ENCODE assay signal across 8 cellular contexts in the genomic region with DNA sequence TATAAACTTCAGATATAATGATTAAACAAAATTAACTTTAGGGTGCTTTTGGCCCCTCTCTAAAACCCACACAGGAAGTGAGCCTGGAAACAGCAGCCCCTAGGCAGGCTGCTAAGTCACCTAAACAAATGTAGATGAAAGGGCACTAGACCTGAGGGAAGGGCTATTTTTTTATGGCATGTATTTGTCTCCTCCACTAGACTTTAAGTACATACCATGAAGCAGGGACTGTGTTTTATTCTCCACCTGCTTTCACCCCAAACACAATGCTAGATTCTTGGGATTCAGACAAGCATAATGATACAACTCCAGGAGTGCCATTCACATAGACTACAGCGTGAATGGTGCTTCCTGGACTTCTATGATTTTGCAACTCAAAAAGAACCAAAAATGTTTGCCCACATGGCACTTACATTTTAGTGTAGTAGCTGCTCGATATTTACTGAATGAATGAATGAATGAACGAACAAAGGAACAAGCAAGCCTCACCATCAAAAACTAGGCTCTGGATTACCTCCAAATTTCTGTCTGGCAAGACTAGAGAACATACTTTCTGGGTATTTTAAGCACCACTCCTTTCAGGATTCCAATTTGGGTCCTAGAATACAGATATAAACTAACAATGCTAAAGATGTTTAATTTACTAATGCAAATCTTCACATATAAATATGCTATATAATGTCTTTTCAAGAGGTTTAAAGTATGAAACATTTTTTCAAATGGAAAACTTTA. TPM values are rescaled to one million over a fixed set of nuclear protein-coding genes. Genes with fewer than 3 reads are reported as not detected.
A peak's percentile ranks its signal among the peaks of the same experiment; 100 is the strongest.
DNase-seq lines count a peak whose midpoint lies in the region; ATAC-seq, FAIRE-seq and TF ChIP-seq lines count a peak whose summit lies in the region.

No MANE protein-coding gene starts in this region.

- no peak overlapping the region for H2BK120ac ChIP-seq in IMR-90 (ENCODE audit: low read depth, low read length)

- H4K8ac ChIP-seq in IMR-90 (ENCODE audit: low read depth in 2 of 2, low read length in 2 of 2): no peak overlapping the region

- H3K56ac ChIP-seq in IMR-90 (ENCODE audit: extremely low read depth, insufficient read depth, low read length): no peak overlapping the region

- peaks cover 28 to 57% of the 10 kb centered on the region in 2 experiments for H3K79me1 ChIP-seq in IMR-90 (ENCODE audit: low read depth in 1 of 2, low read length in 2 of 2)

- no peak overlapping the region for H3K14ac ChIP-seq in IMR-90 (replicated peaks; ENCODE audit: low read depth, low read length)

- H2AK5ac ChIP-seq in IMR-90 (ENCODE audit: low read depth, low read length): no peak overlapping the region

- H3K4me1 ChIP-seq in HepG2 (ENCODE audit: insufficient read depth, low read length) (peaks cover 48% of the 10 kb centered on the region), right lobe of liver (no peaks in the 10 kb centered on the region), IMR-90 (ENCODE audit: control insufficient read depth, insufficient read depth, low read length) (no peaks in the 10 kb centered on the region)

- POLR2A ChIA-PET in HepG2 (lab: Yijun Ruan, JAX): interaction anchor here (2.6 kb wide), 1 partner anchor 11 kb away, joined by 37 read pairs; a partner anchor contains a TSS
- POLR2A ChIA-PET in IMR-90 (lab: Charles Lee; ENCODE audit: unreplicated experiment): no interaction called here

- H3K36me3 ChIP-seq in HepG2 (replicated peaks in 1 of 2; ENCODE audit: control insufficient read depth in 1 of 2, insufficient read depth in 2 of 2, low read length in 2 of 2): no peaks in the 10 kb centered on the region
- no peaks in the 10 kb centered on the region for H3K36me3 ChIP-seq in right lobe of liver
- H3K36me3 ChIP-seq in IMR-90 (ENCODE audit: control insufficient read depth, insufficient read depth, low read length): no peaks in the 10 kb centered on the region; the same call in 1 of the 2 replicates

- H3K18ac ChIP-seq in IMR-90 (ENCODE audit: low read depth, low read length): no peak overlapping the region

- H2BK5ac ChIP-seq in IMR-90 (ENCODE audit: low read depth, low read length, poor library complexity, severe bottlenecking): no peak overlapping the region

- WGBS in HepG2 (ENCODE audit: low lambda C conversion rate): 74% methylated on average over 3 of the region's 3 CpGs
- 90% methylated on average over 3 of the region's 3 CpGs for WGBS in right lobe of liver (ENCODE audit: insufficient coverage, low coverage, low lambda C conversion rate, missing lambda C conversion rate)
- no CpG with 5 or more reads among the region's 3 CpGs for WGBS in IMR-90 (ENCODE audit: extremely low coverage in 2 of 2, insufficient read length in 1 of 2), 2 experiments

- BruUV-seq in HepG2 (replicated peaks; lab: Mats Ljungman, UMichigan): no TSS peak
- no TSS peak for BruUV-seq in IMR-90 (replicated peaks; lab: Mats Ljungman, UMichigan)

- no peak overlapping the region for H4K5ac ChIP-seq in IMR-90 (ENCODE audit: low read depth, low read length)

- H2AFZ ChIP-seq in HepG2 (ENCODE audit: low read length) (no peak overlapping the region), IMR-90 (replicated peaks; ENCODE audit: low read length, poor library complexity) (no peak overlapping the region)

- no peak overlapping the region for H2AK9ac ChIP-seq in IMR-90 (replicated peaks; ENCODE audit: low read depth, low read length, poor library complexity)

- H2BK15ac ChIP-seq in IMR-90 (ENCODE audit: low read depth, low read length): no peak overlapping the region

- dilution Hi-C loops in IMR-90 (cut with HindIII; ENCODE audit: low sequenced_read_pairs, unreplicated experiment): no loop called here

- H3K9ac ChIP-seq in HepG2 (ENCODE audit: insufficient read depth, low read depth, low read length): no peak overlapping the region
- H3K9ac ChIP-seq in IMR-90 (ENCODE audit: low read depth, low read length): no peak overlapping the region

- peak; percentile 75 for ATAC-seq in HepG2
- ATAC-seq in right lobe of liver: no peak
- ATAC-seq in IMR-90 (ENCODE audit: low read depth): no peak
- ATAC-seq in GM19023 (IDR thresholded peaks at IDR 0.05; ENCODE audit: unreplicated experiment): no peak
- ATAC-seq in HG03442 (IDR thresholded peaks at IDR 0.05; ENCODE audit: unreplicated experiment): no peak

- peak overlapping the region; percentile 13 for H3K4me2 ChIP-seq in HepG2 (ENCODE audit: low read depth, low read length)
- H3K4me2 ChIP-seq in IMR-90 (ENCODE audit: low read depth, low read length): no peak overlapping the region

- no peak overlapping the region for H3K4me3 ChIP-seq in HepG2 (replicated peaks in 1 of 3; ENCODE audit: insufficient read depth in 1 of 3, low read depth in 2 of 3, low read length in 3 of 3)
- H3K4me3 ChIP-seq in right lobe of liver: no peak overlapping the region
- H3K4me3 ChIP-seq in IMR-90 (ENCODE audit: insufficient read depth, low read depth, low read length): no peak overlapping the region

- peak overlapping the region; percentile 33; the same call in 1 of the 2 replicates for H3K23ac ChIP-seq in IMR-90 (ENCODE audit: low read depth, low read length)

- H4K20me1 ChIP-seq in HepG2 (ENCODE audit: insufficient read depth, low read length) (no peaks in the 10 kb centered on the region), IMR-90 (ENCODE audit: insufficient read depth, low read length) (peaks cover 32% of the 10 kb centered on the region)

- in situ Hi-C loops in HepG2 (cut with HindIII; ENCODE audit: extremely low pct_ligation_motif_present, low pct_unique_long_range_greater_than_20kb): no loop called here
- in situ Hi-C loops in IMR-90 (cut with MboI; ENCODE audit: low sequenced_read_pairs): no loop called here

- intact Hi-C loops in HepG2 (cut with micrococcal nuclease; ENCODE audit: unreplicated experiment) (no loop called here), right lobe of liver (cut with DNase I) (no loop called here), IMR-90 (cut with micrococcal nuclease) (no loop called here)

- H3K79me2 ChIP-seq in HepG2 (ENCODE audit: insufficient read depth, low read length): peaks cover 96% of the 10 kb centered on the region

- H3K27me3 ChIP-seq in HepG2 (ENCODE audit: control insufficient read depth in 1 of 2, insufficient read depth in 2 of 2, low read length in 2 of 2) (no peaks in the 10 kb centered on the region), right lobe of liver (no peaks in the 10 kb centered on the region), IMR-90 (ENCODE audit: control insufficient read depth, insufficient read depth, low read length) (no peaks in the 10 kb centered on the region)

- FAIRE-seq in HepG2 (lab: Jason Lieb, UNC): peak; percentile 66

- H2BK20ac ChIP-seq in IMR-90 (ENCODE audit: low read depth, low read length): no peak overlapping the region

- H3K27ac ChIP-seq in HepG2 (ENCODE audit: extremely low read length, insufficient read depth, low read length) (peak overlapping the region; percentile 50), right lobe of liver (no peak overlapping the region), IMR-90 (ENCODE audit: insufficient read depth, low read length) (no peak overlapping the region)

- no peak for TF ChIP-seq CTCF in HepG2 (CRISPR knock-in tag; IDR thresholded peaks at IDR 0.05)
- no peak for TF ChIP-seq CTCF in right lobe of liver (IDR thresholded peaks at IDR 0.05)
- no peak for TF ChIP-seq CTCF in IMR-90 (conservative IDR thresholded peaks at IDR 0.05; ENCODE audit: low read depth, low read length)

- H4K91ac ChIP-seq in IMR-90 (ENCODE audit: insufficient read depth, low read depth, low read length): no peak overlapping the region

- peak; percentile 73 for DNase-seq in HepG2 (ENCODE audit: low spot score)
- DNase-seq in right lobe of liver: no peak
- no peak for DNase-seq in IMR-90
- peak; percentile 16 for DNase-seq in astrocyte of the hippocampus (ENCODE audit: low read depth, low spot score)
- no peak for DNase-seq in stimulated activated CD4-positive, alpha-beta T cell treated with anti-CD3 and anti-CD28 coated beads, Interleukin-4, amount 100 ng/mL, for 1 hour
- DNase-seq in NCI-H524 (lab: John Stamatoyannopoulos, UW): no peak

- no peak for TF ChIP-seq EP300 in HepG2 (IDR thresholded peaks at IDR 0.05; ENCODE audit: low read depth in 2 of 2, low read length in 2 of 2)
- TF ChIP-seq EP300 in HepG2 (CRISPR knock-in tag; IDR thresholded peaks at IDR 0.05; ENCODE audit: borderline replicate concordance): no peak

- TF ChIP-seq POLR2A in HepG2 (IDR thresholded peaks at IDR 0.05; ENCODE audit: insufficient read depth in 1 of 2, low read depth in 2 of 2, low read length in 2 of 2) (no peak), right lobe of liver (IDR thresholded peaks at IDR 0.05) (no peak), IMR-90 (IDR thresholded peaks at IDR 0.05; ENCODE audit: low read depth, low read length) (no peak)

- CTCF ChIA-PET in HepG2 (lab: Yijun Ruan, JAX; ENCODE audit: low intra/inter-chr PET ratio, low total read pairs) (no interaction called here), IMR-90 (lab: Yijun Ruan, JAX) (interaction anchor here (0.6 kb wide), 1 partner anchor 423 kb away, joined by 5 read pairs; no protein-coding TSS in a partner anchor)

- no peak overlapping the region for H3K4ac ChIP-seq in IMR-90 (ENCODE audit: low read depth, low read length)

- H3K9me3 ChIP-seq in HepG2 (ENCODE audit: low read length) (no peaks in the 10 kb centered on the region), right lobe of liver (no peaks in the 10 kb centered on the region), IMR-90 (ENCODE audit: control insufficient read depth, insufficient read depth, low read length) (no peaks in the 10 kb centered on the region)

- H3K9me1 ChIP-seq in IMR-90 (ENCODE audit: insufficient read depth, low read length): peaks cover 3% of the 10 kb centered on the region

- TF ChIP-seq RAD21 in HepG2 (CRISPR knock-in tag; IDR thresholded peaks at IDR 0.05): no peak
- no peak for TF ChIP-seq RAD21 in IMR-90 (IDR thresholded peaks at IDR 0.05; ENCODE audit: low read length)

RNA-seq across cellular contexts. Expression of a gene that starts 10.0 kb away (rescaled TPM):
- total RNA-seq in HepG2 (2016; rRNA removed; fragmentation: Illumina TruSeq; extraction: Trizol): 22.2 and 22.4 TPM in 2 replicates
- total RNA-seq in HepG2 (2016; cell fraction: cytosol; rRNA removed; fragmentation: Illumina TruSeq; extraction: Trizol; ENCODE audit: low read depth): 10.9 and 12.3 TPM in 2 replicates
- total RNA-seq in HepG2 (2016; cell fraction: insoluble cytoplasmic fraction; rRNA removed; fragmentation: Illumina TruSeq; extraction: Trizol): 19.8 and 20.5 TPM in 2 replicates
- total RNA-seq in HepG2 (2016; cell fraction: membrane; rRNA removed; fragmentation: Illumina TruSeq; extraction: Trizol): 7.4 and 9.3 TPM in 2 replicates
- total RNA-seq in HepG2 (2016; cell fraction: nucleus; rRNA removed; fragmentation: Illumina TruSeq; extraction: Trizol): 70.7 and 72.3 TPM in 2 replicates
- 4.3 and 5.3 TPM in 2 replicates for polyA plus RNA-seq in HepG2 (2011; rRNA removed)
- 1.4 and 2.3 TPM in 2 replicates for polyA plus RNA-seq in HepG2 (2011; cell fraction: cytosol; rRNA removed)
- polyA plus RNA-seq in HepG2 (2011; cell fraction: nucleus; rRNA removed): 8.1 and 8.9 TPM in 2 replicates
- polyA plus RNA-seq in HepG2 (2012): 4.7 and 5.9 TPM in 2 replicates
- polyA plus RNA-seq in HepG2 (2016; cell fraction: cytosol; fragmentation: Illumina TruSeq; extraction: Trizol; ENCODE audit: low read depth): 0.41 and 0.47 TPM in 2 replicates
- polyA plus RNA-seq in HepG2 (2016; cell fraction: insoluble cytoplasmic fraction; fragmentation: Illumina TruSeq; extraction: Trizol; ENCODE audit: low read depth): 12.2 and 12.4 TPM in 2 replicates
- polyA plus RNA-seq in HepG2 (2016; cell fraction: membrane; fragmentation: Illumina TruSeq; extraction: Trizol; ENCODE audit: low read depth): 1.2 and 1.5 TPM in 2 replicates
- polyA plus RNA-seq in HepG2 (2016; cell fraction: nucleus; fragmentation: Illumina TruSeq; extraction: Trizol; ENCODE audit: insufficient read depth, low read depth): 20.5 and 23.2 TPM in 2 replicates
- 8.7 and 11.9 TPM in 2 replicates for polyA minus RNA-seq in HepG2 (2011; rRNA and poly(A)+ RNA removed; ENCODE audit: low replicate concordance)
- 7.4 and 8.0 TPM in 2 replicates for polyA minus RNA-seq in HepG2 (2011; cell fraction: cytosol; rRNA and poly(A)+ RNA removed)
- polyA minus RNA-seq in HepG2 (2011; cell fraction: nucleus; rRNA and poly(A)+ RNA removed): 90.0 and 94.1 TPM in 2 replicates
- total RNA-seq in right lobe of liver: 10 to 100 TPM in 1 of 6 experiments, 1 to 10 TPM in 5; 7.5 to 12.1 (median 8.8) TPM
- 5.0 and 9.4 TPM in 2 replicates for total RNA-seq in IMR-90 (2012; rRNA removed)
- 0.99 and 1.5 TPM in 2 replicates for polyA plus RNA-seq in IMR-90 (2012; rRNA removed)
- polyA plus RNA-seq in IMR-90 (2012; cell fraction: cytosol; rRNA removed): 0.27 and 0.34 TPM in 2 replicates
- 2.3 and 4.8 TPM in 2 replicates for polyA plus RNA-seq in IMR-90 (2012; cell fraction: nucleus; rRNA removed; ENCODE audit: low replicate concordance)

RNA-seq across cellular contexts. Expression of a gene that starts 23.4 kb away (rescaled TPM):
- total RNA-seq in HepG2 (2016; rRNA removed; fragmentation: Illumina TruSeq; extraction: Trizol) (20.9 and 29.6 TPM in 2 replicates), right lobe of liver (1 to 10 TPM; 4.6 to 7.9 (median 6.2) TPM), IMR-90 (2012; rRNA removed) (7.7 and 10.8 TPM in 2 replicates)
- total RNA-seq in HepG2 (2016; cell fraction: cytosol; rRNA removed; fragmentation: Illumina TruSeq; extraction: Trizol; ENCODE audit: low read depth): 27.1 and 28.7 TPM in 2 replicates
- 20.2 and 28.7 TPM in 2 replicates for total RNA-seq in HepG2 (2016; cell fraction: insoluble cytoplasmic fraction; rRNA removed; fragmentation: Illumina TruSeq; extraction: Trizol)
- 26.5 and 28.1 TPM in 2 replicates for total RNA-seq in HepG2 (2016; cell fraction: membrane; rRNA removed; fragmentation: Illumina TruSeq; extraction: Trizol)
- total RNA-seq in HepG2 (2016; cell fraction: nucleus; rRNA removed; fragmentation: Illumina TruSeq; extraction: Trizol): 10.3 and 12.4 TPM in 2 replicates
- polyA plus RNA-seq in HepG2 (2011; rRNA removed) (6.8 and 8.3 TPM in 2 replicates), IMR-90 (2012; rRNA removed) (3.2 and 4.6 TPM in 2 replicates)
- 3.4 and 6.0 TPM in 2 replicates for polyA plus RNA-seq in HepG2 (2011; cell fraction: cytosol; rRNA removed)
- 1.2 and 2.1 TPM in 2 replicates for polyA plus RNA-seq in HepG2 (2011; cell fraction: nucleus; rRNA removed)
- 10.9 and 12.3 TPM in 2 replicates for polyA plus RNA-seq in HepG2 (2012)
- 7.9 and 10.5 TPM in 2 replicates for polyA plus RNA-seq in HepG2 (2016; cell fraction: cytosol; fragmentation: Illumina TruSeq; extraction: Trizol; ENCODE audit: low read depth)
- 23.8 and 26.5 TPM in 2 replicates for polyA plus RNA-seq in HepG2 (2016; cell fraction: insoluble cytoplasmic fraction; fragmentation: Illumina TruSeq; extraction: Trizol; ENCODE audit: low read depth)
- 17.4 and 18.7 TPM in 2 replicates for polyA plus RNA-seq in HepG2 (2016; cell fraction: membrane; fragmentation: Illumina TruSeq; extraction: Trizol; ENCODE audit: low read depth)
- 10.8 and 12.2 TPM in 2 replicates for polyA plus RNA-seq in HepG2 (2016; cell fraction: nucleus; fragmentation: Illumina TruSeq; extraction: Trizol; ENCODE audit: insufficient read depth, low read depth)
- polyA minus RNA-seq in HepG2 (2011; rRNA and poly(A)+ RNA removed; ENCODE audit: low replicate concordance): 2.1 and 4.2 TPM in 2 replicates
- 6.2 and 6.5 TPM in 2 replicates for polyA minus RNA-seq in HepG2 (2011; cell fraction: cytosol; rRNA and poly(A)+ RNA removed)
- polyA minus RNA-seq in HepG2 (2011; cell fraction: nucleus; rRNA and poly(A)+ RNA removed): 9.0 and 11.8 TPM in 2 replicates
- 0.87 and 1.5 TPM in 2 replicates for polyA plus RNA-seq in IMR-90 (2012; cell fraction: cytosol; rRNA removed)
- 0.30 and 1.7 TPM in 2 replicates for polyA plus RNA-seq in IMR-90 (2012; cell fraction: nucleus; rRNA removed; ENCODE audit: low replicate concordance)

Comparison
In these comparisons a context has a peak if more than half of its experiments do, and no peak if none do; other contexts are left out.
1. DNase-seq: peak in HepG2 (single experiment) and astrocyte of the hippocampus (single experiment); none in right lobe of liver (0 of 3), IMR-90 (single experiment), stimulated activated CD4-positive, alpha-beta T cell treated with anti-CD3 and anti-CD28 coated beads, Interleukin-4, amount 100 ng/mL, for 1 hour (single experiment) and NCI-H524 (0 of 2).